Comparison of ENCODE assay signal across 26 cellular contexts in the genomic region with DNA sequence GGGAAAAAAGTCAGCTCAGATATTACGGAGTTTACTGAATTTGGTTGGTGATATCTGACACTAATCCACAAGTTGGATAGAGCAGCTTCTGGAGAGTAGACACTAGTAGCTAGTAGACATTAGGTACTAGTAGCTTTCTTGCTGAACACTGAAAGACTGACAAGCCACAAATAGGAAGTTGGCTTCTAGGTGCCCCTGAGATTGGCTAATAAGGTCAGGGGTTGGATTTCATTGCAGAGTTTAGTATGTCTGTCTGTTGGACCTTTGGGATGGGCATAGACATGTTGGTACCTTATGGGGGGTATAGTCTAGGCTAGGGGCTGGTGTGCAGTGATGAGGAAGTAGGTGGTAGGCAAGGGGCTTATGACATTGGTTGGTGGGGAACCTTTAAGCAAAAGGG.
"Had no signal": no experiment of that assay in that cellular context is flagged by ENCODE, and none has a peak within 500 bp of the region (broad histone marks: within the 10 kb centered on the region; RNA-seq: fewer than 3 reads in every experiment).

No MANE protein-coding gene starts in this region.

- DNase-seq: activated CD4-positive, alpha-beta memory T cell treated with anti-CD3 and anti-CD28 coated beads, Interleukin-2, amount 10 ng/mL, durations not matched to agents 7 days and 5 days; activated CD4-positive, alpha-beta T cell treated with anti-CD3 and anti-CD28 coated beads for 1 hour; activated CD4-positive, alpha-beta T cell treated with anti-CD3 and anti-CD28 coated beads for 4 hours; activated CD4-positive, alpha-beta T cell treated with anti-CD3 and anti-CD28 coated beads, Interleukin-2, amount 10 ng/mL, durations not matched to agents 7 days and 5 days; activated CD4-positive, alpha-beta T cell treated with anti-CD3 and anti-CD28 coated beads, Interleukin-2, amount 50 U/mL, for 4 hours; activated effector memory CD4-positive, alpha-beta T cell treated with Interleukin-2 at 50 U/mL for 16 hours; activated gamma-delta T cell treated with Interleukin-2 at 50 U/mL for 16 hours; activated naive CD4-positive, alpha-beta T cell treated with anti-CD3 and anti-CD28 coated beads, Interleukin-2, amount 50 U/mL, for 16 hours; activated naive CD4-positive, alpha-beta T cell treated with Interleukin-2 at 50 U/mL for 16 hours; activated T-cell treated with anti-CD3 and anti-CD28 coated beads, Interleukin-2, amount 50 U/mL, for 4 hours; amniotic stem cell; anterior cingulate cortex; brain microvascular endothelial cell; dorsolateral prefrontal cortex; effector memory CD4-positive, alpha-beta T cell; endodermal cell; foreskin keratinocyte; gastrocnemius medialis; glutamatergic neuron; heart right ventricle; T-helper 2 cell had no signal

- ATAC-seq: activated T-cell treated with anti-CD3 and anti-CD28 coated beads, Interleukin-2, amount 50 U/mL, for 4 hours; activated T-helper 17 cell treated with anti-CD3 and anti-CD28 coated beads, Interleukin-2, amount 50 U/mL, for 72 hours; esophagus mucosa; foreskin keratinocyte; gastrocnemius medialis; heart right ventricle; WTC11 had no signal

- H3K4me3 ChIP-seq: coronary artery, dorsolateral prefrontal cortex, gastrocnemius medialis, heart right ventricle, hepatocyte had no signal
